20 cellular contexts compared by ENCODE assay signal in genomic region chr20:22223251-22223650, GRCh38.
DNase-seq lines count a peak whose midpoint lies in the region; ATAC-seq, FAIRE-seq and TF ChIP-seq lines count a peak whose summit lies in the region.
"Had no signal": no experiment of that assay in that cellular context is flagged by ENCODE, and none has a peak within 500 bp of the region (broad histone marks: within the 10 kb centered on the region; RNA-seq: fewer than 3 reads in every experiment).

No MANE protein-coding gene starts in this region.

- no peak for TF ChIP-seq CTCF in GM23338 (conservative IDR thresholded peaks at IDR 0.05; ENCODE audit: low read depth in 2 of 2)
- TF ChIP-seq CTCF in VCaP (conservative IDR thresholded peaks at IDR 0.05), result no peak

- no peaks in the 10 kb centered on the region for H3K36me3 Mint-ChIP-seq in GM23338 (ENCODE audit: low read depth)
- H3K36me3 Mint-ChIP-seq: CD14-positive monocyte; CD8-positive, alpha-beta memory T cell had no signal

- no peak overlapping the region for H2AFZ ChIP-seq in GM23338
- H2AFZ ChIP-seq: GM23248 had no signal

- peaks cover 18% of the 10 kb centered on the region for H3K4me1 Mint-ChIP-seq in GM23338
- H3K4me1 Mint-ChIP-seq: B cell; CD14-positive monocyte; CD8-positive, alpha-beta memory T cell had no signal

- DNase-seq in GM23338 (ENCODE audit: low spot score) (no peak), small intestine (peak; percentile 81), LoVo (ENCODE audit: low spot score) (no peak), RKO (ENCODE audit: low spot score) (no peak)
- DNase-seq: Calu3; CD4-positive, alpha-beta T cell; CD8-positive, alpha-beta memory T cell; COR-L47; DMS53; DMS79 treated with DMSO at 0.1 percent for 48 hours; GF-D8; GM23248; H9 had no signal

- H3K27ac ChIP-seq in GM23338 (ENCODE audit: low read depth) (no peak overlapping the region), VCaP (peak overlapping the region; percentile 58), small intestine (ENCODE audit: low read depth in 1 of 2, low read length in 1 of 2) (no peak overlapping the region)
- H3K27ac ChIP-seq: BLaER1, GM23248 had no signal

- 9 to 33% (median 22%) methylated on average over 3 of the region's 3 CpGs for WGBS in small intestine, 3 donors

- H3K9me2 ChIP-seq in GM23338 (ENCODE audit: insufficient read depth), result no peaks in the 10 kb centered on the region

- H3K27me3 ChIP-seq in GM23338 (ENCODE audit: insufficient read depth), result no peaks in the 10 kb centered on the region
- peaks cover 0 to 1% of the 10 kb centered on the region in 2 donors for H3K27me3 ChIP-seq in small intestine (ENCODE audit: control insufficient read depth in 2 of 2, insufficient read depth in 2 of 2, low read length in 2 of 2)
- H3K27me3 ChIP-seq: BLaER1 had no signal

- H4K20me1 ChIP-seq in GM23338 (replicated peaks; ENCODE audit: insufficient read depth), result no peaks in the 10 kb centered on the region
- H4K20me1 ChIP-seq: BLaER1 had no signal

- H3K4me1 ChIP-seq in GM23338 (ENCODE audit: insufficient read depth) (peaks cover 24% of the 10 kb centered on the region), small intestine (ENCODE audit: control insufficient read depth in 2 of 2, insufficient read depth in 1 of 2, low read depth in 1 of 2, low read length in 1 of 2) (peaks cover 0 to 4% of the 10 kb centered on the region in 2 donors)
- H3K4me1 ChIP-seq: BLaER1 had no signal

- no peak overlapping the region for H3K4me3 ChIP-seq in GM23338
- no peak overlapping the region for H3K4me3 ChIP-seq in small intestine (ENCODE audit: low read depth in 1 of 2, low read length in 2 of 2)
- H3K4me3 ChIP-seq: BLaER1, GM23248 had no signal

- no peaks in the 10 kb centered on the region for H3F3A ChIP-seq in GM23338 (replicated peaks; ENCODE audit: low read depth)

- peaks cover 1% of the 10 kb centered on the region for H3K27me3 Mint-ChIP-seq in GM23338 (ENCODE audit: insufficient read depth, low read depth, poor library complexity)
- H3K27me3 Mint-ChIP-seq: B cell; CD4-positive, alpha-beta T cell; CD8-positive, alpha-beta memory T cell had no signal

- H3K4me2 ChIP-seq in GM23338, result no peak overlapping the region
- H3K4me2 ChIP-seq: BLaER1 had no signal

- H3K79me2 ChIP-seq in GM23338 (replicated peaks; ENCODE audit: insufficient read depth), result no peaks in the 10 kb centered on the region

- H3K9me3 Mint-ChIP-seq in GM23338, result no peaks in the 10 kb centered on the region
- H3K9me3 Mint-ChIP-seq: H9 had no signal

- H3K4me3 Mint-ChIP-seq in GM23338, result no peak overlapping the region
- H3K4me3 Mint-ChIP-seq: B cell; CD14-positive monocyte; CD4-positive, alpha-beta T cell; CD8-positive, alpha-beta memory T cell; H9 had no signal

- H3K27ac Mint-ChIP-seq in GM23338, result 0 out of 2 replicates have a peak overlapping the region, but pooled peaks have one; percentile 7
- H3K27ac Mint-ChIP-seq: B cell; CD14-positive monocyte; CD4-positive, alpha-beta T cell; H9 had no signal

- no peak for FAIRE-seq in small intestine (lab: Jason Lieb, UNC)
- FAIRE-seq: GM19239 had no signal

- H3K36me3 ChIP-seq in GM23338 (ENCODE audit: insufficient read depth) (no peaks in the 10 kb centered on the region), small intestine (ENCODE audit: control insufficient read depth in 2 of 2, insufficient read depth in 2 of 2, low read length in 2 of 2) (no peaks in the 10 kb centered on the region)
- H3K36me3 ChIP-seq: BLaER1 had no signal

- no peak for ATAC-seq in GM23338
- no peak for ATAC-seq in HG03139 (IDR thresholded peaks at IDR 0.05; ENCODE audit: unreplicated experiment)
- ATAC-seq: HCT116 had no signal

- no peaks in the 10 kb centered on the region for H3K9me3 ChIP-seq in small intestine (ENCODE audit: control insufficient read depth, low read depth)
- H3K9me3 ChIP-seq: BLaER1 had no signal

TF ChIP-seq in GM23338, 12 proteins besides CTCF, POLR2A, EP300 and RAD21 (continues in another document):
- no peak for TF ChIP-seq ZNF114 (CRISPR knock-in tag; IDR thresholded peaks at IDR 0.05)
- TF ChIP-seq NANOG (IDR thresholded peaks at IDR 0.05; ENCODE audit: borderline replicate concordance), result no peak
- TF ChIP-seq ZNF331 (CRISPR knock-in tag; IDR thresholded peaks at IDR 0.05; ENCODE audit: low read depth), result no peak
- TF ChIP-seq POLR2AphosphoS5 (IDR thresholded peaks at IDR 0.05; ENCODE audit: low read depth), result no peak
- TF ChIP-seq, protein P1, sequence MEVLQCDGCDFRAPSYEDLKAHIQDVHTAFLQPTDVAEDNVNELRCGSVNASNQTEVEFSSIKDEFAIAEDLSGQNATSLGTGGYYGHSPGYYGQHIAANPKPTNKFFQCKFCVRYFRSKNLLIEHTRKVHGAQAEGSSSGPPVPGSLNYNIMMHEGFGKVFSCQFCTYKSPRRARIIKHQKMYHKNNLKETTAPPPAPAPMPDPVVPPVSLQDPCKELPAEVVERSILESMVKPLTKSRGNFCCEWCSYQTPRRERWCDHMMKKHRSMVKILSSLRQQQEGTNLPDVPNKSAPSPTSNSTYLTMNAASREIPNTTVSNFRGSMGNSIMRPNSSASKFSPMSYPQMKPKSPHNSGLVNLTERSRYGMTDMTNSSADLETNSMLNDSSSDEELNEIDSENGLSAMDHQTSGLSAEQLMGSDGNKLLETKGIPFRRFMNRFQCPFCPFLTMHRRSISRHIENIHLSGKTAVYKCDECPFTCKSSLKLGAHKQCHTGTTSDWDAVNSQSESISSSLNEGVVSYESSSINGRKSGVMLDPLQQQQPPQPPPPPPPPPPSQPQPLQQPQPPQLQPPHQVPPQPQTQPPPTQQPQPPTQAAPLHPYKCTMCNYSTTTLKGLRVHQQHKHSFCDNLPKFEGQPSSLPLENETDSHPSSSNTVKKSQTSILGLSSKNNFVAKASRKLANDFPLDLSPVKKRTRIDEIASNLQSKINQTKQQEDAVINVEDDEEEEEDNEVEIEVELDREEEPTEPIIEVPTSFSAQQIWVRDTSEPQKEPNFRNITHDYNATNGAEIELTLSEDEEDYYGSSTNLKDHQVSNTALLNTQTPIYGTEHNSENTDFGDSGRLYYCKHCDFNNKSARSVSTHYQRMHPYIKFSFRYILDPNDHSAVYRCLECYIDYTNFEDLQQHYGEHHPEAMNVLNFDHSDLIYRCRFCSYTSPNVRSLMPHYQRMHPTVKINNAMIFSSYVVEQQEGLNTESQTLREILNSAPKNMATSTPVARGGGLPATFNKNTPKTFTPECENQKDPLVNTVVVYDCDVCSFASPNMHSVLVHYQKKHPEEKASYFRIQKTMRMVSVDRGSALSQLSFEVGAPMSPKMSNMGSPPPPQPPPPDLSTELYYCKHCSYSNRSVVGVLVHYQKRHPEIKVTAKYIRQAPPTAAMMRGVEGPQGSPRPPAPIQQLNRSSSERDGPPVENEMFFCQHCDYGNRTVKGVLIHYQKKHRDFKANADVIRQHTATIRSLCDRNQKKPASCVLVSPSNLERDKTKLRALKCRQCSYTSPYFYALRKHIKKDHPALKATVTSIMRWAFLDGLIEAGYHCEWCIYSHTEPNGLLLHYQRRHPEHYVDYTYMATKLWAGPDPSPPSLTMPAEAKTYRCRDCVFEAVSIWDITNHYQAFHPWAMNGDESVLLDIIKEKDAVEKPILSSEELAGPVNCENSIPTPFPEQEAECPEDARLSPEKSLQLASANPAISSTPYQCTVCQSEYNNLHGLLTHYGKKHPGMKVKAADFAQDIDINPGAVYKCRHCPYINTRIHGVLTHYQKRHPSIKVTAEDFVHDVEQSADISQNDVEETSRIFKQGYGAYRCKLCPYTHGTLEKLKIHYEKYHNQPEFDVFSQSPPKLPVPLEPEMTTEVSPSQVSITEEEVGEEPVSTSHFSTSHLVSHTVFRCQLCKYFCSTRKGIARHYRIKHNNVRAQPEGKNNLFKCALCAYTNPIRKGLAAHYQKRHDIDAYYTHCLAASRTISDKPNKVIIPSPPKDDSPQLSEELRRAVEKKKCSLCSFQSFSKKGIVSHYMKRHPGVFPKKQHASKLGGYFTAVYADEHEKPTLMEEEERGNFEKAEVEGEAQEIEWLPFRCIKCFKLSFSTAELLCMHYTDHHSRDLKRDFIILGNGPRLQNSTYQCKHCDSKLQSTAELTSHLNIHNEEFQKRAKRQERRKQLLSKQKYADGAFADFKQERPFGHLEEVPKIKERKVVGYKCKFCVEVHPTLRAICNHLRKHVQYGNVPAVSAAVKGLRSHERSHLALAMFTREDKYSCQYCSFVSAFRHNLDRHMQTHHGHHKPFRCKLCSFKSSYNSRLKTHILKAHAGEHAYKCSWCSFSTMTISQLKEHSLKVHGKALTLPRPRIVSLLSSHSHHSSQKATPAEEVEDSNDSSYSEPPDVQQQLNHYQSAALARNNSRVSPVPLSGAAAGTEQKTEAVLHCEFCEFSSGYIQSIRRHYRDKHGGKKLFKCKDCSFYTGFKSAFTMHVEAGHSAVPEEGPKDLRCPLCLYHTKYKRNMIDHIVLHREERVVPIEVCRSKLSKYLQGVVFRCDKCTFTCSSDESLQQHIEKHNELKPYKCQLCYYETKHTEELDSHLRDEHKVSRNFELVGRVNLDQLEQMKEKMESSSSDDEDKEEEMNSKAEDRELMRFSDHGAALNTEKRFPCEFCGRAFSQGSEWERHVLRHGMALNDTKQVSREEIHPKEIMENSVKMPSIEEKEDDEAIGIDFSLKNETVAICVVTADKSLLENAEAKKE (CRISPR knock-in tag; IDR thresholded peaks at IDR 0.05), result no peak
- no peak for TF ChIP-seq ETS1 (IDR thresholded peaks at IDR 0.05)
- TF ChIP-seq CREB1 (CRISPR knock-in tag; IDR thresholded peaks at IDR 0.05; ENCODE audit: low read depth), result no peak
- TF ChIP-seq EZH2 (IDR thresholded peaks at IDR 0.05; ENCODE audit: low read depth, unreplicated experiment), result no peak
